In genomic region chr2:39851691-39852110, GRCh38 we compare ENCODE assay signal across 8 cellular contexts.
DNase-seq lines count a peak whose midpoint lies in the region; ATAC-seq and TF ChIP-seq lines count a peak whose summit lies in the region.

No MANE protein-coding gene starts in this region.

- no peaks in the 10 kb centered on the region for H3K9me3 ChIP-seq in BLaER1
- no peaks in the 10 kb centered on the region for H3K9me3 ChIP-seq in spleen

- peaks cover 29% of the 10 kb centered on the region for H3K27me3 Mint-ChIP-seq in chondrocyte (ENCODE audit: low read depth)

- H3K4me1 ChIP-seq in BLaER1, result peaks cover 65% of the 10 kb centered on the region
- peaks cover 0 to 13% (median 6%) of the 10 kb centered on the region in 6 donors for H3K4me1 ChIP-seq in spleen

- H3K36me3 ChIP-seq in BLaER1, result no peaks in the 10 kb centered on the region
- no peaks in the 10 kb centered on the region for H3K36me3 ChIP-seq in spleen

- ATAC-seq in GM19397 (IDR thresholded peaks at IDR 0.05; ENCODE audit: unreplicated experiment) (peak; percentile 82), HG03432 (IDR thresholded peaks at IDR 0.05; ENCODE audit: unreplicated experiment) (peak; percentile 89)

- no peaks in the 10 kb centered on the region for H3K9me3 Mint-ChIP-seq in chondrocyte (ENCODE audit: low read depth)

- peaks cover 2% of the 10 kb centered on the region for H3K36me3 Mint-ChIP-seq in chondrocyte (ENCODE audit: low read depth)

- H3K27ac ChIP-seq in BLaER1 (peak overlapping the region; percentile 86), spleen (no peak overlapping the region)

- peak overlapping the region; percentile 22; the same call in 1 of the 2 replicates for H3K4me3 ChIP-seq in BLaER1
- no peak overlapping the region for H3K4me3 ChIP-seq in spleen

- peak; percentile 65 for TF ChIP-seq CTCF in chondrocyte (IDR thresholded peaks at IDR 0.05)
- TF ChIP-seq CTCF in spleen (IDR thresholded peaks at IDR 0.05 in 8 of 11, conservative IDR thresholded peaks at IDR 0.05 in 3 of 11), result no peak

- no peak overlapping the region for H3K27ac Mint-ChIP-seq in chondrocyte (ENCODE audit: unreplicated experiment)

- H3K27me3 ChIP-seq in BLaER1 (no peaks in the 10 kb centered on the region), spleen (replicated peaks in 1 of 7) (no peaks in the 10 kb centered on the region)

- no peak for DNase-seq in chondrocyte (ENCODE audit: low spot score)
- no peak for DNase-seq in spleen
- DNase-seq in UCSD-AML1 (lab: John Stamatoyannopoulos, UW; ENCODE audit: unreplicated experiment), result no peak
- no peak for DNase-seq in SKM-1 treated with dmso at 0.1 percent for 144 hours (lab: John Stamatoyannopoulos, UW; ENCODE audit: unreplicated experiment)
- no peak for DNase-seq in activated gamma-delta T cell (lab: John Stamatoyannopoulos, UW)

- H3K4me3 Mint-ChIP-seq in chondrocyte (ENCODE audit: unreplicated experiment), result no peak overlapping the region

- 0 to 5% (median 2%) methylated on average over 2 of the region's 2 CpGs for WGBS in spleen, 5 donors

- H3K4me2 ChIP-seq in BLaER1, result peak overlapping the region; percentile 78

- peak overlapping the region; percentile 67; the same call in 1 of the 2 replicates for H3K9ac ChIP-seq in BLaER1

- no peaks in the 10 kb centered on the region for H4K20me1 ChIP-seq in BLaER1

- H3K4me1 Mint-ChIP-seq in chondrocyte (ENCODE audit: low read depth), result peaks cover 14% of the 10 kb centered on the region

- TF ChIP-seq POLR2A in spleen (IDR thresholded peaks at IDR 0.05), result no peak

- intact Hi-C loops in spleen (cut with DNase I; ENCODE audit: low total_unique reads), result no loop called here
